8 cellular contexts compared by ENCODE assay signal in genomic region chr22:20867179-20868099, GRCh38. TPM values are rescaled to one million over a fixed set of nuclear protein-coding genes. Genes with fewer than 3 reads are reported as not detected.
DNase-seq lines count a peak whose midpoint lies in the region; ATAC-seq and TF ChIP-seq lines count a peak whose summit lies in the region.

No MANE protein-coding gene starts in this region.

- no peaks in the 10 kb centered on the region for H4K20me1 ChIP-seq in PC-3 (ENCODE audit: low read length)

- WGBS in ovary, 3 donors: 55 to 59% (median 59%) methylated on average over 12 of the region's 12 CpGs

- intact Hi-C loops in ovary (cut with DNase I): loop anchor here in 1 of 4 donors (10.0 kb wide), 1 partner anchor 147 kb away; the partner anchor contains the start of gene P2RX6
- intact Hi-C loops in PC-3 (cut with micrococcal nuclease): no loop called here

- peak overlapping the region in 6 of 8 donors; percentile 31 to 91 (median 44) for H3K27ac Mint-ChIP-seq in CD8-positive, alpha-beta memory T cell

- no peaks in the 10 kb centered on the region for H3K9me2 ChIP-seq in PC-3 (replicated peaks; ENCODE audit: low read length)

- H3K4me2 ChIP-seq in PC-3 (ENCODE audit: low read length): no peak overlapping the region

- H3K4me1 Mint-ChIP-seq in CD8-positive, alpha-beta memory T cell: peaks cover 19 to 54% (median 24%) of the 10 kb centered on the region in 3 donors

- H3K36me3 ChIP-seq in CD8-positive, alpha-beta memory T cell (ENCODE audit: insufficient read depth, low read length): peaks cover 8% of the 10 kb centered on the region
- H3K36me3 ChIP-seq in ovary (no peaks in the 10 kb centered on the region), PC-3 (ENCODE audit: low read depth, low read length) (no peaks in the 10 kb centered on the region; the same call in 1 of the 2 replicates)

- H2AFZ ChIP-seq in PC-3 (ENCODE audit: low read length): no peak overlapping the region

- H3K4me1 ChIP-seq in CD8-positive, alpha-beta memory T cell (ENCODE audit: insufficient read depth, low read length): peaks cover 37% of the 10 kb centered on the region
- H3K4me1 ChIP-seq in ovary (ENCODE audit: insufficient read depth) (peaks cover 15% of the 10 kb centered on the region), PC-3 (ENCODE audit: insufficient read depth, low read length) (peaks cover 4% of the 10 kb centered on the region)

- no peaks in the 10 kb centered on the region for H3F3A ChIP-seq in PC-3 (ENCODE audit: low read length, unreplicated experiment)

- no peaks in the 10 kb centered on the region for H3K27me3 Mint-ChIP-seq in CD8-positive, alpha-beta memory T cell

- TF ChIP-seq POLR2A in ovary (IDR thresholded peaks at IDR 0.05): no peak

- no peaks in the 10 kb centered on the region for H3K27me3 ChIP-seq in CD8-positive, alpha-beta memory T cell (ENCODE audit: insufficient read depth, low read length, poor library complexity, severe bottlenecking)
- H3K27me3 ChIP-seq in ovary: no peaks in the 10 kb centered on the region
- H3K27me3 ChIP-seq in PC-3 (ENCODE audit: low read length): no peaks in the 10 kb centered on the region

- CTCF ChIA-PET in CD8-positive, alpha-beta memory T cell (lab: Charles Lee): no interaction called here
- CTCF ChIA-PET in PC-3 (lab: Charles Lee): no interaction called here

- ATAC-seq in PC-3 (no peak), GM18511 (IDR thresholded peaks at IDR 0.05; ENCODE audit: unreplicated experiment) (no peak), HG02973 (IDR thresholded peaks at IDR 0.05; ENCODE audit: unreplicated experiment) (no peak)

- DNase-seq in CD8-positive, alpha-beta memory T cell: no peak
- peak; percentile 47 for DNase-seq in SK-MEL-5 (ENCODE audit: low read depth, low spot score)
- peak; percentile 28 for DNase-seq in fibroblast of peridontal ligament (ENCODE audit: extremely low read depth)
- peak in 4 of 5 donors; percentile 36 to 60 (median 59) for DNase-seq in ovary
- no peak for DNase-seq in PC-3
- DNase-seq in cerebellar cortex (ENCODE audit: low spot score): no peak

- peak overlapping the region; percentile 85 for H3K27ac ChIP-seq in CD8-positive, alpha-beta memory T cell (ENCODE audit: low read depth, low read length)
- H3K27ac ChIP-seq in ovary: peak overlapping the region; percentile 44 to 51
- H3K27ac ChIP-seq in PC-3 (ENCODE audit: low read length): no peak overlapping the region

- POLR2A ChIA-PET in CD8-positive, alpha-beta memory T cell (lab: Charles Lee): no interaction called here
- POLR2A ChIA-PET in PC-3 (lab: Charles Lee; ENCODE audit: unreplicated experiment): no interaction called here

- TF ChIP-seq CTCF in ovary (IDR thresholded peaks at IDR 0.05) (no peak), PC-3 (conservative IDR thresholded peaks at IDR 0.05; ENCODE audit: low read depth, low read length) (no peak)

- H3K4me3 ChIP-seq in CD8-positive, alpha-beta memory T cell (ENCODE audit: low read length): peak overlapping the region; percentile 7
- H3K4me3 ChIP-seq in ovary (no peak overlapping the region), PC-3 (ENCODE audit: low read length) (no peak overlapping the region)

- no peak overlapping the region for H3K9ac ChIP-seq in PC-3 (ENCODE audit: low read length)

- peak overlapping the region in 2 of 7 donors; percentile 28 to 68 for H3K4me3 Mint-ChIP-seq in CD8-positive, alpha-beta memory T cell

- H3K79me2 ChIP-seq in PC-3 (ENCODE audit: low read length): peaks cover 3% of the 10 kb centered on the region; the same call in 1 of the 2 replicates

- H3K9me3 ChIP-seq in CD8-positive, alpha-beta memory T cell (ENCODE audit: low read length): no peaks in the 10 kb centered on the region
- H3K9me3 ChIP-seq in ovary: no peaks in the 10 kb centered on the region
- H3K9me3 ChIP-seq in PC-3 (ENCODE audit: low read length): no peaks in the 10 kb centered on the region

- in situ Hi-C loops in SK-MEL-5 (cut with HindIII; ENCODE audit: low pct_unique_long_range_greater_than_20kb, low sequenced_read_pairs): no loop called here

- H3K36me3 Mint-ChIP-seq in CD8-positive, alpha-beta memory T cell: peaks cover 0 to 70% (median 8%) of the 10 kb centered on the region in 3 donors

- H3K9me3 Mint-ChIP-seq in CD8-positive, alpha-beta memory T cell: no peaks in the 10 kb centered on the region

- TF ChIP-seq EP300 in ovary (IDR thresholded peaks at IDR 0.05): no peak

- no TSS peak for BruUV-seq in PC-3 (replicated peaks; lab: Mats Ljungman, UMichigan)

RNA-seq across cellular contexts. Expression of gene SNAP29, which starts 8.6 kb away (rescaled TPM):
- 10 to 100 TPM; 21.9 to 23.3 TPM for total RNA-seq in CD8-positive, alpha-beta memory T cell
- 26.0 TPM for polyA plus RNA-seq in CD8-positive, alpha-beta memory T cell
- total RNA-seq in SK-MEL-5 (2014; rRNA removed; shearing (Covaris generic)): 10.0 and 10.7 TPM in 2 replicates
- 25.2 and 26.1 TPM in 2 replicates for polyA plus RNA-seq in SK-MEL-5 (2015; cell fraction: cytosol; rRNA removed)
- 4.0 and 6.4 TPM in 2 replicates for polyA plus RNA-seq in SK-MEL-5 (2015; cell fraction: nucleus; rRNA removed)
- total RNA-seq in ovary (10 to 100 TPM; 12.1 to 25.1 (median 22.9) TPM), PC-3 (2014; rRNA removed) (12.3 and 23.9 TPM in 2 replicates)
- polyA plus RNA-seq in ovary: 10 to 100 TPM; 12.0 to 58.6 TPM

RNA-seq across cellular contexts. Expression of gene PI4KA, which starts 8.8 kb away (rescaled TPM):
- 10 to 100 TPM; 64.9 to 65.5 TPM for total RNA-seq in CD8-positive, alpha-beta memory T cell
- 65.8 TPM for polyA plus RNA-seq in CD8-positive, alpha-beta memory T cell
- total RNA-seq in SK-MEL-5 (2014; rRNA removed; shearing (Covaris generic)): 29.3 and 33.6 TPM in 2 replicates
- polyA plus RNA-seq in SK-MEL-5 (2015; cell fraction: cytosol; rRNA removed): 79.4 and 81.2 TPM in 2 replicates
- 114 and 183 TPM in 2 replicates for polyA plus RNA-seq in SK-MEL-5 (2015; cell fraction: nucleus; rRNA removed)
- total RNA-seq in ovary: 10 to 100 TPM; 50.0 to 97.6 (median 66.7) TPM
- 10 to 100 TPM; 30.6 to 36.9 TPM for polyA plus RNA-seq in ovary
- total RNA-seq in PC-3 (2014; rRNA removed): 39.7 and 61.5 TPM in 2 replicates

RNA-seq across cellular contexts. Expression of gene CRKL, which starts 49.8 kb away (rescaled TPM):
- total RNA-seq in CD8-positive, alpha-beta memory T cell: 10 to 100 TPM; 94.0 to 98.1 TPM
- polyA plus RNA-seq in CD8-positive, alpha-beta memory T cell: 54.5 TPM
- 33.5 and 36.3 TPM in 2 replicates for total RNA-seq in SK-MEL-5 (2014; rRNA removed; shearing (Covaris generic))
- polyA plus RNA-seq in SK-MEL-5 (2015; cell fraction: cytosol; rRNA removed): 42.6 and 49.7 TPM in 2 replicates
- 30.7 and 40.0 TPM in 2 replicates for polyA plus RNA-seq in SK-MEL-5 (2015; cell fraction: nucleus; rRNA removed)
- 10 to 100 TPM; 42.8 to 71.5 (median 58.0) TPM for total RNA-seq in ovary
- polyA plus RNA-seq in ovary: 10 to 100 TPM; 22.7 to 51.5 TPM
- total RNA-seq in PC-3 (2014; rRNA removed): 35.4 and 36.2 TPM in 2 replicates

Comparison
In these comparisons a context has a peak if more than half of its experiments do, and no peak if none do; other contexts are left out.
1. DNase-seq: peak in SK-MEL-5 (single experiment), fibroblast of peridontal ligament (single experiment) and ovary (4 of 5); none in CD8-positive, alpha-beta memory T cell (0 of 5), PC-3 (single experiment) and cerebellar cortex (single experiment).